8 cellular contexts compared by ENCODE assay signal in the genomic region with DNA sequence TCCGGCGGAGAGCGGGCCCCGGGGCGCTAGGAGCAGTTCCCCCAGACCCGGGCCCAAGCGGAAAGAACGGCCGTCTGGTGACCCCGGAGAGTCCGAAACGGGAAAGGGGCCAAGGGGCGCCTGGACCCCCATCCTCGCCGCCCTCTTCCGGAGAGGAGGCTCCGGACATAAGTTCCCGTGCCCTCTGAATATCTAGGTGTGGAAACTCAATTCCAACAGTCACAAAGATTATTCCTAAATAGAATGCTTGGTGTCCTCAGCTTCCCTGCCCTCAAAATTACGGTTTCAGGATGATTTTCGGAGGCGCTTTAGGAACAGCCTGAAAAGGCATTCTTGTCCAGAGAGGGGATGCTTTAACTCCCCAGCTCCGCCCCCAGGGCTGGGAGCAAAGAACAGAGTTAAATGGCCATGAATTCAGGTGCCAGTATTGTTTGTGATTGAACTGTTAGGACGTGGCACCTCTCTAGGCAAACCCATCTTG. TPM values are rescaled to one million over a fixed set of nuclear protein-coding genes. Genes with fewer than 3 reads are reported as not detected.
DNase-seq lines count a peak whose midpoint lies in the region; ATAC-seq and TF ChIP-seq lines count a peak whose summit lies in the region.

No MANE protein-coding gene starts in this region.

- H3K9me3 ChIP-seq in breast epithelium (no peaks in the 10 kb centered on the region), lower lobe of right lung (no peaks in the 10 kb centered on the region), vagina (no peaks in the 10 kb centered on the region)

- TF ChIP-seq POLR2A in breast epithelium (IDR thresholded peaks at IDR 0.05) = no peak
- TF ChIP-seq POLR2A in vagina (IDR thresholded peaks at IDR 0.05) = no peak

- H3K36me3 ChIP-seq in breast epithelium (no peaks in the 10 kb centered on the region), lower lobe of right lung (no peaks in the 10 kb centered on the region), vagina (no peaks in the 10 kb centered on the region)

- H3K27ac ChIP-seq in breast epithelium (peak overlapping the region; percentile 96 to 97), lower lobe of right lung (peak overlapping the region; percentile 85), vagina (peak overlapping the region; percentile 97)

- no peak for TF ChIP-seq CTCF in breast epithelium (IDR thresholded peaks at IDR 0.05)
- TF ChIP-seq CTCF in lower lobe of right lung (IDR thresholded peaks at IDR 0.05) = no peak
- no peak for TF ChIP-seq CTCF in vagina (IDR thresholded peaks at IDR 0.05)

- H3K27me3 ChIP-seq in breast epithelium = no peaks in the 10 kb centered on the region
- no peaks in the 10 kb centered on the region for H3K27me3 ChIP-seq in lower lobe of right lung (ENCODE audit: low read depth)
- H3K27me3 ChIP-seq in vagina = no peaks in the 10 kb centered on the region

- DNase-seq in Right ventricle myocardium inferior (ENCODE audit: missing footprints) = peak; percentile 70
- no peak for DNase-seq in cardiac septum (ENCODE audit: low spot score)
- no peak for DNase-seq in breast epithelium (ENCODE audit: low spot score in 2 of 2)
- DNase-seq in lower lobe of right lung = no peak
- DNase-seq in vagina (ENCODE audit: extremely low spot score in 2 of 2) = no peak
- no peak for DNase-seq in stimulated activated naive CD4-positive, alpha-beta T cell (lab: John Stamatoyannopoulos, UW)
- no peak for DNase-seq in stimulated activated naive CD4-positive, alpha-beta T cell treated with Interleukin-2 at 50 U/mL for 16 hours (lab: John Stamatoyannopoulos, UW)
- no peak for DNase-seq in HUDEP-2 (lab: John Stamatoyannopoulos, UW; ENCODE audit: unreplicated experiment in 76 of 76)

- H3K4me3 ChIP-seq in breast epithelium (peak overlapping the region; percentile 81 to 99 (median 83)), lower lobe of right lung (peak overlapping the region; percentile 78), vagina (peak overlapping the region; percentile 68 to 79)

- ATAC-seq in Right ventricle myocardium inferior (peak; percentile 1), lower lobe of right lung (peak in 1 of 2 donors; percentile 1)

- intact Hi-C loops in Right ventricle myocardium inferior (cut with DNase I) = loop anchor here (5.0 kb wide), 3 partner anchors 102 to 258 kb away; no protein-coding TSS in a partner anchor
- intact Hi-C loops in cardiac septum (cut with DNase I) = loop anchor here (2.0 kb wide), 1 partner anchor 98 kb away; no protein-coding TSS in a partner anchor
- intact Hi-C loops in breast epithelium (cut with DNase I; ENCODE audit: low total_unique reads) = no loop called here
- intact Hi-C loops in lower lobe of right lung (cut with DNase I) = no loop called here
- intact Hi-C loops in vagina (cut with DNase I) = no loop called here

- peaks cover 0 to 8% of the 10 kb centered on the region in 2 donors for H3K4me1 ChIP-seq in breast epithelium
- peaks cover 22% of the 10 kb centered on the region for H3K4me1 ChIP-seq in lower lobe of right lung
- H3K4me1 ChIP-seq in vagina = peaks cover 27% of the 10 kb centered on the region

RNA-seq across cellular contexts. Expression of gene LHFPL2, which starts 0.7 kb away (rescaled TPM):
- total RNA-seq in Right ventricle myocardium inferior (6.0 TPM), cardiac septum (7.9 TPM), breast epithelium (10 to 100 TPM; 36.8 to 61.8 (median 41.3) TPM), lower lobe of right lung (40.6 TPM), vagina (24.8 TPM)

Comparison
In these comparisons a context has a peak if more than half of its experiments do, and no peak if none do; other contexts are left out.
1. intact Hi-C loops: an anchor here in Right ventricle myocardium inferior (5.0 kb wide) and cardiac septum (2.0 kb wide); none called in breast epithelium, lower lobe of right lung and vagina.